27 cellular contexts compared by ENCODE assay signal in genomic region chr20:56993020-56993419, GRCh38.
"Had no signal": no experiment of that assay in that cellular context is flagged by ENCODE, and none has a peak within 500 bp of the region (broad histone marks: within the 10 kb centered on the region; RNA-seq: fewer than 3 reads in every experiment).

No MANE protein-coding gene starts in this region.

- H3K36me3 ChIP-seq: ascending aorta, breast epithelium, cardiac muscle cell had no signal

- H3K4me1 ChIP-seq: ascending aorta, breast epithelium had no signal

- DNase-seq: activated CD4-positive, alpha-beta memory T cell treated with anti-CD3 and anti-CD28 coated beads for 36 hours; activated CD4-positive, alpha-beta T cell treated with anti-CD3 and anti-CD28 coated beads for 36 hours; activated CD4-positive, alpha-beta T cell treated with anti-CD3 and anti-CD28 coated beads, Interleukin-2, amount 10 ng/mL, durations not matched to agents 24 days and 14 days; activated CD4-positive, CD25-positive, alpha-beta regulatory T cell; activated CD4-positive, CD25-positive, alpha-beta regulatory T cell treated with anti-CD3 and anti-CD28 coated beads, Interleukin-2, amount 50 U/mL, for 72 hours; activated CD8-positive, alpha-beta memory T cell treated with anti-CD3 and anti-CD28 coated beads, Interleukin-2, amount 10 ng/mL, durations not matched to agents 7 days and 5 days; activated CD8-positive, alpha-beta memory T cell treated with anti-CD3 and anti-CD28 coated beads, Interleukin-2, amount 50 U/mL, for 4 hours; activated CD8-positive, alpha-beta T cell treated with anti-CD3 and anti-CD28 coated beads, Interleukin-2, amount 10 ng/mL, durations not matched to agents 7 days and 5 days; activated gamma-delta T cell; activated naive CD4-positive, alpha-beta T cell; activated naive CD4-positive, alpha-beta T cell treated with anti-CD3 and anti-CD28 coated beads, Interleukin-2, amount 10 ng/mL, durations not matched to agents 7 days and 5 days; activated naive CD8-positive, alpha-beta T cell treated with anti-CD3 and anti-CD28 coated beads, Interleukin-2, amount 10 ng/mL, durations not matched to agents 7 days and 5 days; activated T-cell treated with anti-CD3 and anti-CD28 coated beads, Interleukin-2, amount 50 U/mL, for 24 hours; activated T-cell treated with anti-CD3 and anti-CD28 coated beads, Interleukin-2, amount 50 U/mL, for 72 hours; dorsolateral prefrontal cortex; effector memory CD4-positive, alpha-beta T cell; endodermal cell; foreskin fibroblast; glutamatergic neuron; T-helper 2 cell had no signal

- FAIRE-seq: frontal cortex had no signal

- H3K4me3 ChIP-seq: ascending aorta, breast epithelium, cardiac muscle cell, coronary artery, dorsolateral prefrontal cortex had no signal

- H3K9me3 ChIP-seq: ascending aorta had no signal

- ATAC-seq: activated CD4-positive, alpha-beta T cell treated with anti-CD3 and anti-CD28 coated beads for 36 hours; activated CD8-positive, alpha-beta memory T cell treated with anti-CD3 and anti-CD28 coated beads, Interleukin-2, amount 10 ng/mL, durations not matched to agents 7 days and 5 days; activated CD8-positive, alpha-beta T cell treated with anti-CD3 and anti-CD28 coated beads, Interleukin-2, amount 10 ng/mL, durations not matched to agents 7 days and 5 days; activated naive CD4-positive, alpha-beta T cell treated with anti-CD3 and anti-CD28 coated beads, Interleukin-2, amount 50 U/mL, for 72 hours; activated T-cell treated with anti-CD3 and anti-CD28 coated beads, Interleukin-2, amount 50 U/mL, for 72 hours; esophagus mucosa had no signal

- H3K27me3 ChIP-seq: ascending aorta, cardiac muscle cell had no signal

- H3K27ac ChIP-seq: ascending aorta, breast epithelium, cardiac muscle cell, coronary artery, dorsolateral prefrontal cortex had no signal
